2 cellular contexts compared by ENCODE assay signal in the genomic region with DNA sequence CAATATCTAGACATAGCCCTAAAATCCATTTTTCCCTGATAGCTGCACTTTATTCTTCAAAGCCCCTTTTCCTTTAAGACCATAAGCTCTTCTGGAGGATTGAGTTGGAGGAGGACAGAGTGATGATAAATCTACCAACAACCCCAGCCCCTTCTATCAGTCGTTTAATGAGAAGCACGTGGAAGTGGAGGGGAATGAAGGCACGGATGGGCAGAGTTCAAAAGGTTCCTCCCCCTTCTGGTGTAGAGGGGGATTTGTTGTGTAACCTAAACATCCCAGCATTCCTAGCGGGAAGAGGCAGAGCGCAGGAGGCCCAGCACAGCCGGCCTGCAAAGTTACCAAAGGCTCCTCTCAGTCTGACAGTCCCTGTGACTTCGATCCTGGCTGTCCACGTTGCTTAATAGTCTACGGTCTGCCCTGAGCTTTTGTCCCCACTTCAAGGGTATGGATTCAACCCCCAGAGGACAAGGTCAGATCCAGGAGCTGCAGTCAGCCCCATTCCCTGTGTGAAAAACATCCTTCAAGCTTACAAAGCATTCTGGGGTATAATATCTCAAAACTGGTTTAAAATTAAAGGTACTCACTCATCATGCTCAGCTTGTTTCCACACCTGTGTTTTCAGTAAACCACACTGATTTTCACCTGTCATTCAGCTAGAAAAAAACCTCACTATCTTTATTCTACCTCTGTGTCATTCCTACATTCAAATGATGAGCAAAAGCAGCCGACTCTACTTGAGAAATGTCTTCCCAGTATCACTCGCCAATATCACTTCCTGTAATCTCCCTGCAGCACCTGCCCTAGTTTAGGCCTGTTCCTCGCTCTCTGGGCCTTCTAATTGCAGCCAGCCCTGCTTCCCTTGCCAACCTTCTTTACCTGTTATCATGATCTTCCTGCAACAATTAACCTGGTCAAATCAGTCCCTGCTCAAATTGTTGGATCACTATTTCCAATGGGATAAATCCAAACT.
TF ChIP-seq lines count a peak whose summit lies in the region.

No MANE protein-coding gene starts in this region.

TF ChIP-seq in GM12878, 131 proteins besides CTCF, POLR2A, EP300 and RAD21:
- TF ChIP-seq, protein P1, sequence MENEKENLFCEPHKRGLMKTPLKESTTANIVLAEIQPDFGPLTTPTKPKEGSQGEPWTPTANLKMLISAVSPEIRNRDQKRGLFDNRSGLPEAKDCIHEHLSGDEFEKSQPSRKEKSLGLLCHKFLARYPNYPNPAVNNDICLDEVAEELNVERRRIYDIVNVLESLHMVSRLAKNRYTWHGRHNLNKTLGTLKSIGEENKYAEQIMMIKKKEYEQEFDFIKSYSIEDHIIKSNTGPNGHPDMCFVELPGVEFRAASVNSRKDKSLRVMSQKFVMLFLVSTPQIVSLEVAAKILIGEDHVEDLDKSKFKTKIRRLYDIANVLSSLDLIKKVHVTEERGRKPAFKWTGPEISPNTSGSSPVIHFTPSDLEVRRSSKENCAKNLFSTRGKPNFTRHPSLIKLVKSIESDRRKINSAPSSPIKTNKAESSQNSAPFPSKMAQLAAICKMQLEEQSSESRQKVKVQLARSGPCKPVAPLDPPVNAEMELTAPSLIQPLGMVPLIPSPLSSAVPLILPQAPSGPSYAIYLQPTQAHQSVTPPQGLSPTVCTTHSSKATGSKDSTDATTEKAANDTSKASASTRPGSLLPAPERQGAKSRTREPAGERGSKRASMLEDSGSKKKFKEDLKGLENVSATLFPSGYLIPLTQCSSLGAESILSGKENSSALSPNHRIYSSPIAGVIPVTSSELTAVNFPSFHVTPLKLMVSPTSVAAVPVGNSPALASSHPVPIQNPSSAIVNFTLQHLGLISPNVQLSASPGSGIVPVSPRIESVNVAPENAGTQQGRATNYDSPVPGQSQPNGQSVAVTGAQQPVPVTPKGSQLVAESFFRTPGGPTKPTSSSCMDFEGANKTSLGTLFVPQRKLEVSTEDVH (IDR thresholded peaks at IDR 0.05; ENCODE audit: low read depth, partially characterized antibody) = no peak
- TF ChIP-seq, protein P2, sequence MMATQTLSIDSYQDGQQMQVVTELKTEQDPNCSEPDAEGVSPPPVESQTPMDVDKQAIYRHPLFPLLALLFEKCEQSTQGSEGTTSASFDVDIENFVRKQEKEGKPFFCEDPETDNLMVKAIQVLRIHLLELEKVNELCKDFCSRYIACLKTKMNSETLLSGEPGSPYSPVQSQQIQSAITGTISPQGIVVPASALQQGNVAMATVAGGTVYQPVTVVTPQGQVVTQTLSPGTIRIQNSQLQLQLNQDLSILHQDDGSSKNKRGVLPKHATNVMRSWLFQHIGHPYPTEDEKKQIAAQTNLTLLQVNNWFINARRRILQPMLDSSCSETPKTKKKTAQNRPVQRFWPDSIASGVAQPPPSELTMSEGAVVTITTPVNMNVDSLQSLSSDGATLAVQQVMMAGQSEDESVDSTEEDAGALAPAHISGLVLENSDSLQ (IDR thresholded peaks at IDR 0.05) = peak; percentile 32; the same call in 1 of the 2 replicates
- TF ChIP-seq, protein P3, sequence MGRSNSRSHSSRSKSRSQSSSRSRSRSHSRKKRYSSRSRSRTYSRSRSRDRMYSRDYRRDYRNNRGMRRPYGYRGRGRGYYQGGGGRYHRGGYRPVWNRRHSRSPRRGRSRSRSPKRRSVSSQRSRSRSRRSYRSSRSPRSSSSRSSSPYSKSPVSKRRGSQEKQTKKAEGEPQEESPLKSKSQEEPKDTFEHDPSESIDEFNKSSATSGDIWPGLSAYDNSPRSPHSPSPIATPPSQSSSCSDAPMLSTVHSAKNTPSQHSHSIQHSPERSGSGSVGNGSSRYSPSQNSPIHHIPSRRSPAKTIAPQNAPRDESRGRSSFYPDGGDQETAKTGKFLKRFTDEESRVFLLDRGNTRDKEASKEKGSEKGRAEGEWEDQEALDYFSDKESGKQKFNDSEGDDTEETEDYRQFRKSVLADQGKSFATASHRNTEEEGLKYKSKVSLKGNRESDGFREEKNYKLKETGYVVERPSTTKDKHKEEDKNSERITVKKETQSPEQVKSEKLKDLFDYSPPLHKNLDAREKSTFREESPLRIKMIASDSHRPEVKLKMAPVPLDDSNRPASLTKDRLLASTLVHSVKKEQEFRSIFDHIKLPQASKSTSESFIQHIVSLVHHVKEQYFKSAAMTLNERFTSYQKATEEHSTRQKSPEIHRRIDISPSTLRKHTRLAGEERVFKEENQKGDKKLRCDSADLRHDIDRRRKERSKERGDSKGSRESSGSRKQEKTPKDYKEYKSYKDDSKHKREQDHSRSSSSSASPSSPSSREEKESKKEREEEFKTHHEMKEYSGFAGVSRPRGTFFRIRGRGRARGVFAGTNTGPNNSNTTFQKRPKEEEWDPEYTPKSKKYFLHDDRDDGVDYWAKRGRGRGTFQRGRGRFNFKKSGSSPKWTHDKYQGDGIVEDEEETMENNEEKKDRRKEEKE (IDR thresholded peaks at IDR 0.05) = no peak
- TF ChIP-seq, protein P4, sequence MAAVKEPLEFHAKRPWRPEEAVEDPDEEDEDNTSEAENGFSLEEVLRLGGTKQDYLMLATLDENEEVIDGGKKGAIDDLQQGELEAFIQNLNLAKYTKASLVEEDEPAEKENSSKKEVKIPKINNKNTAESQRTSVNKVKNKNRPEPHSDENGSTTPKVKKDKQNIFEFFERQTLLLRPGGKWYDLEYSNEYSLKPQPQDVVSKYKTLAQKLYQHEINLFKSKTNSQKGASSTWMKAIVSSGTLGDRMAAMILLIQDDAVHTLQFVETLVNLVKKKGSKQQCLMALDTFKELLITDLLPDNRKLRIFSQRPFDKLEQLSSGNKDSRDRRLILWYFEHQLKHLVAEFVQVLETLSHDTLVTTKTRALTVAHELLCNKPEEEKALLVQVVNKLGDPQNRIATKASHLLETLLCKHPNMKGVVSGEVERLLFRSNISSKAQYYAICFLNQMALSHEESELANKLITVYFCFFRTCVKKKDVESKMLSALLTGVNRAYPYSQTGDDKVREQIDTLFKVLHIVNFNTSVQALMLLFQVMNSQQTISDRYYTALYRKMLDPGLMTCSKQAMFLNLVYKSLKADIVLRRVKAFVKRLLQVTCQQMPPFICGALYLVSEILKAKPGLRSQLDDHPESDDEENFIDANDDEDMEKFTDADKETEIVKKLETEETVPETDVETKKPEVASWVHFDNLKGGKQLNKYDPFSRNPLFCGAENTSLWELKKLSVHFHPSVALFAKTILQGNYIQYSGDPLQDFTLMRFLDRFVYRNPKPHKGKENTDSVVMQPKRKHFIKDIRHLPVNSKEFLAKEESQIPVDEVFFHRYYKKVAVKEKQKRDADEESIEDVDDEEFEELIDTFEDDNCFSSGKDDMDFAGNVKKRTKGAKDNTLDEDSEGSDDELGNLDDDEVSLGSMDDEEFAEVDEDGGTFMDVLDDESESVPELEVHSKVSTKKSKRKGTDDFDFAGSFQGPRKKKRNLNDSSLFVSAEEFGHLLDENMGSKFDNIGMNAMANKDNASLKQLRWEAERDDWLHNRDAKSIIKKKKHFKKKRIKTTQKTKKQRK (IDR thresholded peaks at IDR 0.05; ENCODE audit: low read depth, low read length) = no peak
- TF ChIP-seq, protein P5, sequence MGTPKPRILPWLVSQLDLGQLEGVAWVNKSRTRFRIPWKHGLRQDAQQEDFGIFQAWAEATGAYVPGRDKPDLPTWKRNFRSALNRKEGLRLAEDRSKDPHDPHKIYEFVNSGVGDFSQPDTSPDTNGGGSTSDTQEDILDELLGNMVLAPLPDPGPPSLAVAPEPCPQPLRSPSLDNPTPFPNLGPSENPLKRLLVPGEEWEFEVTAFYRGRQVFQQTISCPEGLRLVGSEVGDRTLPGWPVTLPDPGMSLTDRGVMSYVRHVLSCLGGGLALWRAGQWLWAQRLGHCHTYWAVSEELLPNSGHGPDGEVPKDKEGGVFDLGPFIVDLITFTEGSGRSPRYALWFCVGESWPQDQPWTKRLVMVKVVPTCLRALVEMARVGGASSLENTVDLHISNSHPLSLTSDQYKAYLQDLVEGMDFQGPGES (IDR thresholded peaks at IDR 0.05) = no peak
- TF ChIP-seq CEBPB (IDR thresholded peaks at IDR 0.05; ENCODE audit: borderline replicate concordance in 1 of 2, low read depth in 2 of 2, low read length in 2 of 2) (no peak), ZNF622 (IDR thresholded peaks at IDR 0.05) (no peak)

TF ChIP-seq in HepG2, 621 proteins besides CTCF, POLR2A, EP300 and RAD21 (continued from another document and continues in another):
- TF ChIP-seq, protein P6, sequence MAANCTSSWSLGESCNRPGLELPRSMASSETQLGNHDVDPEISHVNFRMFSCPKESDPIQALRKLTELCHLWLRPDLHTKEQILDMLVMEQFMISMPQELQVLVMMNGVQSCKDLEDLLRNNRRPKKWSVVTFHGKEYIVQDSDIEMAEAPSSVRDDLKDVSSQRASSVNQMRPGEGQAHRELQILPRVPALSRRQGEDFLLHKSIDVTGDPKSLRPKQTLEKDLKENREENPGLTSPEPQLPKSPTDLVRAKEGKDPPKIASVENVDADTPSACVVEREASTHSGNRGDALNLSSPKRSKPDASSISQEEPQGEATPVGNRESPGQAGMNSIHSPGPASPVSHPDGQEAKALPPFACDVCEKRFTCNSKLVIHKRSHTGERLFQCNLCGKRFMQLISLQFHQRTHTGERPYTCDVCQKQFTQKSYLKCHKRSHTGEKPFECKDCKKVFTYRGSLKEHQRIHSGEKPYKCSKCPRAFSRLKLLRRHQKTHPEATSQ (CRISPR knock-in tag; IDR thresholded peaks at IDR 0.05; ENCODE audit: borderline replicate concordance) = peak; percentile 66; the same call in 1 of the 2 replicates
- TF ChIP-seq ZNF33B (CRISPR knock-in tag; IDR thresholded peaks at IDR 0.05) = no peak
- peak; percentile 58 for TF ChIP-seq ARNT2 (CRISPR knock-in tag; IDR thresholded peaks at IDR 0.05; ENCODE audit: low read depth)
- TF ChIP-seq NCOR1 (IDR thresholded peaks at IDR 0.05; ENCODE audit: borderline replicate concordance, low read length) = peak; percentile 84
- TF ChIP-seq ZEB1 (IDR thresholded peaks at IDR 0.05; ENCODE audit: insufficient replicate concordance, low read depth) = no peak
- TF ChIP-seq, protein P7, sequence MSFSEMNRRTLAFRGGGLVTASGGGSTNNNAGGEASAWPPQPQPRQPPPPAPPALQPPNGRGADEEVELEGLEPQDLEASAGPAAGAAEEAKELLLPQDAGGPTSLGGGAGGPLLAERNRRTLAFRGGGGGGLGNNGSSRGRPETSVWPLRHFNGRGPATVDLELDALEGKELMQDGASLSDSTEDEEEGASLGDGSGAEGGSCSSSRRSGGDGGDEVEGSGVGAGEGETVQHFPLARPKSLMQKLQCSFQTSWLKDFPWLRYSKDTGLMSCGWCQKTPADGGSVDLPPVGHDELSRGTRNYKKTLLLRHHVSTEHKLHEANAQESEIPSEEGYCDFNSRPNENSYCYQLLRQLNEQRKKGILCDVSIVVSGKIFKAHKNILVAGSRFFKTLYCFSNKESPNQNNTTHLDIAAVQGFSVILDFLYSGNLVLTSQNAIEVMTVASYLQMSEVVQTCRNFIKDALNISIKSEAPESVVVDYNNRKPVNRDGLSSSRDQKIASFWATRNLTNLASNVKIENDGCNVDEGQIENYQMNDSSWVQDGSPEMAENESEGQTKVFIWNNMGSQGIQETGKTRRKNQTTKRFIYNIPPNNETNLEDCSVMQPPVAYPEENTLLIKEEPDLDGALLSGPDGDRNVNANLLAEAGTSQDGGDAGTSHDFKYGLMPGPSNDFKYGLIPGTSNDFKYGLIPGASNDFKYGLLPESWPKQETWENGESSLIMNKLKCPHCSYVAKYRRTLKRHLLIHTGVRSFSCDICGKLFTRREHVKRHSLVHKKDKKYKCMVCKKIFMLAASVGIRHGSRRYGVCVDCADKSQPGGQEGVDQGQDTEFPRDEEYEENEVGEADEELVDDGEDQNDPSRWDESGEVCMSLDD (CRISPR knock-in tag; IDR thresholded peaks at IDR 0.05; ENCODE audit: borderline replicate concordance) = no peak
- TF ChIP-seq U2AF2 (IDR thresholded peaks at IDR 0.05; ENCODE audit: low read depth, low read length) = no peak
- no peak for TF ChIP-seq RFX1 (IDR thresholded peaks at IDR 0.05)
- TF ChIP-seq, protein P8, sequence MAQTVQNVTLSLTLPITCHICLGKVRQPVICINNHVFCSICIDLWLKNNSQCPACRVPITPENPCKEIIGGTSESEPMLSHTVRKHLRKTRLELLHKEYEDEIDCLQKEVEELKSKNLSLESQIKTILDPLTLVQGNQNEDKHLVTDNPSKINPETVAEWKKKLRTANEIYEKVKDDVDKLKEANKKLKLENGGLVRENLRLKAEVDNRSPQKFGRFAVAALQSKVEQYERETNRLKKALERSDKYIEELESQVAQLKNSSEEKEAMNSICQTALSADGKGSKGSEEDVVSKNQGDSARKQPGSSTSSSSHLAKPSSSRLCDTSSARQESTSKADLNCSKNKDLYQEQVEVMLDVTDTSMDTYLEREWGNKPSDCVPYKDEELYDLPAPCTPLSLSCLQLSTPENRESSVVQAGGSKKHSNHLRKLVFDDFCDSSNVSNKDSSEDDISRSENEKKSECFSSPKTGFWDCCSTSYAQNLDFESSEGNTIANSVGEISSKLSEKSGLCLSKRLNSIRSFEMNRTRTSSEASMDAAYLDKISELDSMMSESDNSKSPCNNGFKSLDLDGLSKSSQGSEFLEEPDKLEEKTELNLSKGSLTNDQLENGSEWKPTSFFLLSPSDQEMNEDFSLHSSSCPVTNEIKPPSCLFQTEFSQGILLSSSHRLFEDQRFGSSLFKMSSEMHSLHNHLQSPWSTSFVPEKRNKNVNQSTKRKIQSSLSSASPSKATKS (CRISPR knock-in tag; IDR thresholded peaks at IDR 0.05) = 0 out of 2 replicates have a peak, but pooled peaks have one; percentile 55
- peak; percentile 87 for TF ChIP-seq ZNF746 (CRISPR knock-in tag; IDR thresholded peaks at IDR 0.05)
- TF ChIP-seq CCAR2 (optimal IDR thresholded peaks at IDR 0.05; ENCODE audit: low read depth, low read length) = no peak
- peak; percentile 98 for TF ChIP-seq POGZ (CRISPR knock-in tag; IDR thresholded peaks at IDR 0.05)
- TF ChIP-seq NR2C2 (CRISPR knock-in tag; IDR thresholded peaks at IDR 0.05; ENCODE audit: borderline replicate concordance) = peak; percentile 85
- TF ChIP-seq SAFB2 (CRISPR knock-in tag; IDR thresholded peaks at IDR 0.05; ENCODE audit: borderline replicate concordance, low read depth) = no peak; the same call in 1 of the 2 replicates
- TF ChIP-seq, protein P9, sequence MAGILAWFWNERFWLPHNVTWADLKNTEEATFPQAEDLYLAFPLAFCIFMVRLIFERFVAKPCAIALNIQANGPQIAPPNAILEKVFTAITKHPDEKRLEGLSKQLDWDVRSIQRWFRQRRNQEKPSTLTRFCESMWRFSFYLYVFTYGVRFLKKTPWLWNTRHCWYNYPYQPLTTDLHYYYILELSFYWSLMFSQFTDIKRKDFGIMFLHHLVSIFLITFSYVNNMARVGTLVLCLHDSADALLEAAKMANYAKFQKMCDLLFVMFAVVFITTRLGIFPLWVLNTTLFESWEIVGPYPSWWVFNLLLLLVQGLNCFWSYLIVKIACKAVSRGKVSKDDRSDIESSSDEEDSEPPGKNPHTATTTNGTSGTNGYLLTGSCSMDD (CRISPR knock-in tag; IDR thresholded peaks at IDR 0.05) = no peak
- peak; percentile 82 for TF ChIP-seq FOXO1 (CRISPR knock-in tag; IDR thresholded peaks at IDR 0.05)
- no peak for TF ChIP-seq ZNF382 (CRISPR knock-in tag; IDR thresholded peaks at IDR 0.05; ENCODE audit: borderline replicate concordance)
- no peak for TF ChIP-seq MYNN (CRISPR knock-in tag; IDR thresholded peaks at IDR 0.05; ENCODE audit: low read depth)
- no peak for TF ChIP-seq CENPT (CRISPR knock-in tag; IDR thresholded peaks at IDR 0.05; ENCODE audit: low read depth)
- TF ChIP-seq SCMH1 (CRISPR knock-in tag; IDR thresholded peaks at IDR 0.05; ENCODE audit: borderline replicate concordance) = no peak
- TF ChIP-seq SETDB1 (CRISPR knock-in tag; IDR thresholded peaks at IDR 0.05; ENCODE audit: borderline replicate concordance) = no peak
- TF ChIP-seq CHD4 (IDR thresholded peaks at IDR 0.05; ENCODE audit: borderline replicate concordance, low read length) = peak; percentile 76; the same call in 1 of the 2 replicates
- no peak for TF ChIP-seq ZNF235 (CRISPR knock-in tag; IDR thresholded peaks at IDR 0.05; ENCODE audit: borderline replicate concordance)
- peak; percentile 69; the same call in 1 of the 2 replicates for TF ChIP-seq ZFP36L1 (CRISPR knock-in tag; IDR thresholded peaks at IDR 0.05)
- peak; percentile 82 for TF ChIP-seq ZNF331 (CRISPR knock-in tag; IDR thresholded peaks at IDR 0.05)
- TF ChIP-seq RFXAP (CRISPR knock-in tag; IDR thresholded peaks at IDR 0.05; ENCODE audit: borderline replicate concordance) = no peak
